9 cellular contexts compared by ENCODE assay signal in the genomic region with DNA sequence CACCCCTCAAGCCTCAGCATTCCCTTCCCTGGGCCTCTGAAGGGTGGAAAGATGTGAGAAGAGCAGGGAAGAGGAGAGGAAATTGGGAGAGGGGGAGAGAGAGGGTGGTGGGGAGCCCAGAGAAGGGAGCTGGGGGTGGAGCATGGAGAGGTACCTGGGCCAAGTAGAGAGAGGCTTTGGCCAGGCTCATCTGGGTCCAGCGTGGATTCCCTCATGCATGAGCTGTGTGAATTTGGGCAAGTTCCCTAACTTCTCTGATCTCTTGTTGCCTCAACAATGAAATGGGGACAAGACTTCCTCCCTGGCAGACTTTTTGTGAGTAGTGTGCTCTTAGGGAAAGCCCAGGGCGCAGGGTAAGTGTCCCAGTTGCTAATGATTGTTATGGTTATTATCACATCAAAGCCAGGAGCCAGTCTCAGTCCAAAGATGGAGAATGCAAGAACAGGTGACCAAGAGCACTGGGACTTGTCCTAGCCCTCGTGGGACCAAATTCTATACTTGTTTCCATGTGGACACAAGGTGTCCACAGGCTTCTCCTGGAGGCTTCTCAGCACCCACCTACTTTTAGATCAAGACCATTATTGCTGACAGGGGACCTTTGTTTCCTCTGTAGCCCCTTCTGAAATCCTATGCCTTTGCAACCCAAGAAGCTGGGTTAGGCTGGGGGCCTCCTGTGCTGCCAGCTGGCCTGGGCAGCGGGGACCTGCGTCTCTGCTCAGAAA. TPM values are rescaled to one million over a fixed set of nuclear protein-coding genes. Genes with fewer than 3 reads are reported as not detected.
DNase-seq lines count a peak whose midpoint lies in the region; ATAC-seq, FAIRE-seq and TF ChIP-seq lines count a peak whose summit lies in the region.
"Had no signal": no experiment of that assay in that cellular context is flagged by ENCODE, and none has a peak within 500 bp of the region (broad histone marks: within the 10 kb centered on the region; RNA-seq: fewer than 3 reads in every experiment).

No MANE protein-coding gene starts in this region.

- no peaks in the 10 kb centered on the region for H3K27me3 ChIP-seq in adrenal gland
- no peaks in the 10 kb centered on the region for H3K27me3 ChIP-seq in HepG2 (ENCODE audit: control insufficient read depth in 1 of 2, insufficient read depth in 2 of 2, low read length in 2 of 2)
- H3K27me3 ChIP-seq in stomach, result no peaks in the 10 kb centered on the region

- TSS peak; percentile 83 for BruUV-seq in HepG2 (replicated peaks; lab: Mats Ljungman, UMichigan)

- no peak overlapping the region for H3K27ac Mint-ChIP-seq in immature natural killer cell

- no peak overlapping the region for H3K4me3 Mint-ChIP-seq in immature natural killer cell

- H3K9ac ChIP-seq in HepG2 (ENCODE audit: insufficient read depth, low read depth, low read length), result peak overlapping the region; percentile 67

- no peaks in the 10 kb centered on the region for H4K20me1 ChIP-seq in HepG2 (ENCODE audit: insufficient read depth, low read length)

- ATAC-seq in HepG2 (peak; percentile 29), HG03457 (IDR thresholded peaks at IDR 0.05; ENCODE audit: unreplicated experiment) (no peak)

- no peaks in the 10 kb centered on the region for H3K36me3 Mint-ChIP-seq in immature natural killer cell

- no peak for FAIRE-seq in HepG2 (lab: Jason Lieb, UNC)

- no peak; the same call in 1 of the 2 replicates for TF ChIP-seq RAD21 in HepG2 (CRISPR knock-in tag; IDR thresholded peaks at IDR 0.05)

- TF ChIP-seq POLR2A in adrenal gland (IDR thresholded peaks at IDR 0.05), result peak in 1 of 2 donors; percentile 33
- no peak for TF ChIP-seq POLR2A in HepG2 (IDR thresholded peaks at IDR 0.05; ENCODE audit: insufficient read depth in 1 of 2, low read depth in 2 of 2, low read length in 2 of 2)
- no peak for TF ChIP-seq POLR2A in stomach (IDR thresholded peaks at IDR 0.05)

- H3K9me3 Mint-ChIP-seq in immature natural killer cell, result no peaks in the 10 kb centered on the region

- WGBS in adrenal gland, 4 donors, result 28 to 53% (median 32%) methylated on average over 3 to 5 of the region's 5 CpGs
- 6% methylated on average over 2 of the region's 5 CpGs for WGBS in HepG2 (ENCODE audit: low lambda C conversion rate)
- WGBS in stomach, 5 donors, result 23 to 31% (median 26%) methylated on average over 5 of the region's 5 CpGs

- H3K4me2 ChIP-seq in HepG2 (ENCODE audit: low read depth, low read length), result peak overlapping the region; percentile 87

- H3K27ac ChIP-seq in adrenal gland, result peak overlapping the region; percentile 91 to 99 (median 99)
- peak overlapping the region; percentile 85 for H3K27ac ChIP-seq in HepG2 (ENCODE audit: extremely low read length, insufficient read depth, low read length)
- peak overlapping the region; percentile 69 to 97 (median 95) for H3K27ac ChIP-seq in stomach

- POLR2A ChIA-PET in HepG2 (lab: Yijun Ruan, JAX), result interaction anchor here (1.0 to 7.5 kb wide), 12 partner anchors 9 to 517 kb away, joined by 3 to 146 read pairs (median 8); partner anchors contain the start of genes ATP8B2, IL6R and PMVK

- no peaks in the 10 kb centered on the region for H3K79me2 ChIP-seq in HepG2 (ENCODE audit: insufficient read depth, low read length)

- CTCF ChIA-PET in HepG2 (lab: Yijun Ruan, JAX; ENCODE audit: low intra/inter-chr PET ratio, low total read pairs), result no interaction called here

- H3K4me1 Mint-ChIP-seq in immature natural killer cell, result peaks cover 0 to 3% of the 10 kb centered on the region in 2 donors

- H3K4me3 ChIP-seq in LNCaP clone FGC (ENCODE audit: low read depth, low read length) (peak overlapping the region; percentile 23; the same call in 1 of the 2 replicates), adrenal gland (no peak overlapping the region), HepG2 (replicated peaks in 1 of 3; ENCODE audit: insufficient read depth in 1 of 3, low read depth in 2 of 3, low read length in 3 of 3) (peak overlapping the region; percentile 18 to 68 (median 27)), stomach (peak overlapping the region in 1 of 4 donors; percentile 14)

- H3K4me1 ChIP-seq in adrenal gland (replicated peaks in 1 of 2), result peaks cover 65 to 83% of the 10 kb centered on the region in 2 donors
- peaks cover 80% of the 10 kb centered on the region for H3K4me1 ChIP-seq in HepG2 (ENCODE audit: insufficient read depth, low read length)
- H3K4me1 ChIP-seq in stomach, result peaks cover 75 to 100% (median 88%) of the 10 kb centered on the region in 4 donors

- in situ Hi-C loops in HepG2 (cut with HindIII; ENCODE audit: extremely low pct_ligation_motif_present, low pct_unique_long_range_greater_than_20kb), result no loop called here

- no peak overlapping the region for H2AFZ ChIP-seq in HepG2 (ENCODE audit: low read length)

- H3K27me3 Mint-ChIP-seq in immature natural killer cell (ENCODE audit: low read depth in 3 of 3), result peaks cover 5 to 7% (median 6%) of the 10 kb centered on the region in 3 donors

- intact Hi-C loops in adrenal gland (cut with DNase I) (no loop called here), HepG2 (cut with micrococcal nuclease; ENCODE audit: unreplicated experiment) (loop anchor here (1.0 kb wide), 1 partner anchor 14 kb away; the partner anchor contains the start of gene IL6R), stomach (cut with DNase I; ENCODE audit: low total_unique reads) (no loop called here)

- DNase-seq in LNCaP clone FGC (ENCODE audit: low read depth) (peak; percentile 27), adrenal gland (peak in 1 of 7 donors; percentile 18), HepG2 (ENCODE audit: low spot score) (no peak), stomach (no peak), immature natural killer cell (no peak), GOT3 (lab: John Stamatoyannopoulos, UW) (no peak), UCSD-AML1 (lab: John Stamatoyannopoulos, UW; ENCODE audit: unreplicated experiment) (no peak)
- DNase-seq: NK-92 treated with Interleukin-12 subunit alpha and Interleukin-12 subunit beta, amount 100 ng/mL, for 24 hours had no signal

- TF ChIP-seq CTCF in LNCaP clone FGC (IDR thresholded peaks at IDR 0.05; ENCODE audit: control insufficient read depth, extremely low read depth, insufficient read depth) (no peak), adrenal gland (IDR thresholded peaks at IDR 0.05) (no peak), HepG2 (CRISPR knock-in tag; IDR thresholded peaks at IDR 0.05) (no peak), stomach (IDR thresholded peaks at IDR 0.05) (no peak)

- H3K9me3 ChIP-seq in adrenal gland (replicated peaks in 1 of 3) (no peaks in the 10 kb centered on the region), HepG2 (ENCODE audit: low read length) (no peaks in the 10 kb centered on the region), stomach (no peaks in the 10 kb centered on the region)

- H3K36me3 ChIP-seq in adrenal gland (replicated peaks in 1 of 2) (no peaks in the 10 kb centered on the region), HepG2 (replicated peaks in 1 of 2; ENCODE audit: control insufficient read depth in 1 of 2, insufficient read depth in 2 of 2, low read length in 2 of 2) (no peaks in the 10 kb centered on the region), stomach (no peaks in the 10 kb centered on the region)

- TF ChIP-seq EP300 in HepG2 (IDR thresholded peaks at IDR 0.05; ENCODE audit: low read depth in 2 of 2, low read length in 2 of 2) (no peak), HepG2 (CRISPR knock-in tag; IDR thresholded peaks at IDR 0.05; ENCODE audit: borderline replicate concordance) (no peak), stomach (IDR thresholded peaks at IDR 0.05) (no peak)

TF ChIP-seq in HepG2, 621 proteins besides CTCF, POLR2A, EP300 and RAD21 (continues in another document):
- TF ChIP-seq ZNF382 (CRISPR knock-in tag; IDR thresholded peaks at IDR 0.05; ENCODE audit: borderline replicate concordance) (no peak), CENPBD1 (CRISPR knock-in tag; IDR thresholded peaks at IDR 0.05; ENCODE audit: borderline replicate concordance, low read depth) (no peak), ZEB1 (IDR thresholded peaks at IDR 0.05; ENCODE audit: insufficient replicate concordance, low read depth) (peak; percentile 29)

RNA-seq across cellular contexts. Expression of gene IL6R, which starts 13.9 kb away (rescaled TPM):
- total RNA-seq in adrenal gland (10 to 100 TPM; 10.8 to 43.0 (median 25.1) TPM), HepG2 (2016; rRNA removed; fragmentation: Illumina TruSeq; extraction: Trizol) (3.5 and 5.0 TPM in 2 replicates), stomach (10 to 100 TPM; 12.7 to 73.9 (median 37.4) TPM)
- polyA plus RNA-seq in adrenal gland (1 to 10 TPM; 4.4 to 5.4 (median 5.3) TPM), HepG2 (2011; rRNA removed) (24.5 and 30.5 TPM in 2 replicates), stomach (1 to 10 TPM; 1.9 to 4.1 (median 4.0) TPM), immature natural killer cell (1 to 10 TPM in 2 of 3 donors, under 1 TPM in 1; 0.50 to 4.2 (median 2.6) TPM)
- 0.71 and 0.91 TPM in 2 replicates for total RNA-seq in HepG2 (2016; cell fraction: cytosol; rRNA removed; fragmentation: Illumina TruSeq; extraction: Trizol; ENCODE audit: low read depth)
- 1.9 and 4.6 TPM in 2 replicates for total RNA-seq in HepG2 (2016; cell fraction: insoluble cytoplasmic fraction; rRNA removed; fragmentation: Illumina TruSeq; extraction: Trizol)
- 1.2 and 1.3 TPM in 2 replicates for total RNA-seq in HepG2 (2016; cell fraction: membrane; rRNA removed; fragmentation: Illumina TruSeq; extraction: Trizol)
- 3.7 and 4.0 TPM in 2 replicates for total RNA-seq in HepG2 (2016; cell fraction: nucleus; rRNA removed; fragmentation: Illumina TruSeq; extraction: Trizol)
- polyA plus RNA-seq in HepG2 (2011; cell fraction: cytosol; rRNA removed), result 15.2 and 20.2 TPM in 2 replicates
- 15.9 and 16.7 TPM in 2 replicates for polyA plus RNA-seq in HepG2 (2011; cell fraction: nucleus; rRNA removed)
- polyA plus RNA-seq in HepG2 (2012), result 13.7 and 18.5 TPM in 2 replicates
- 0.28 and 0.32 TPM in 2 replicates for polyA plus RNA-seq in HepG2 (2016; cell fraction: cytosol; fragmentation: Illumina TruSeq; extraction: Trizol; ENCODE audit: low read depth)
- 1.4 and 2.1 TPM in 2 replicates for polyA plus RNA-seq in HepG2 (2016; cell fraction: insoluble cytoplasmic fraction; fragmentation: Illumina TruSeq; extraction: Trizol; ENCODE audit: low read depth)
- 0.60 and 0.65 TPM in 2 replicates for polyA plus RNA-seq in HepG2 (2016; cell fraction: membrane; fragmentation: Illumina TruSeq; extraction: Trizol; ENCODE audit: low read depth)
- polyA plus RNA-seq in HepG2 (2016; cell fraction: nucleus; fragmentation: Illumina TruSeq; extraction: Trizol; ENCODE audit: insufficient read depth, low read depth), result 4.0 and 4.9 TPM in 2 replicates
- 13.3 and 63.4 TPM in 2 replicates for polyA minus RNA-seq in HepG2 (2011; rRNA and poly(A)+ RNA removed; ENCODE audit: low replicate concordance)
- 10.3 and 13.7 TPM in 2 replicates for polyA minus RNA-seq in HepG2 (2011; cell fraction: cytosol; rRNA and poly(A)+ RNA removed)
- 13.4 and 13.8 TPM in 2 replicates for polyA minus RNA-seq in HepG2 (2011; cell fraction: nucleus; rRNA and poly(A)+ RNA removed)

Comparison
In these comparisons a context has a peak if more than half of its experiments do, and no peak if none do; other contexts are left out.
1. H3K4me3 ChIP-seq: peak in LNCaP clone FGC (single experiment) and HepG2 (3 of 3); none in adrenal gland (0 of 4).
2. Peak in every context shown above with its lines, with median percentiles within 50 percentile points of each other: H3K27ac ChIP-seq.